Comparison of ENCODE assay signal across 10 cellular contexts in genomic region chr11:2741377-2742131, GRCh38. TPM values are rescaled to one million over a fixed set of nuclear protein-coding genes. Genes with fewer than 3 reads are reported as not detected.
DNase-seq lines count a peak whose midpoint lies in the region; ATAC-seq, FAIRE-seq and TF ChIP-seq lines count a peak whose summit lies in the region.
"Had no signal": no experiment of that assay in that cellular context is flagged by ENCODE, and none has a peak within 500 bp of the region (broad histone marks: within the 10 kb centered on the region; RNA-seq: fewer than 3 reads in every experiment).

No MANE protein-coding gene starts in this region.

- H3K4me3 ChIP-seq in adrenal gland (no peak overlapping the region), testis (no peak overlapping the region), esophagus muscularis mucosa (peak overlapping the region in 1 of 4 donors; percentile 12)

- H3K27ac ChIP-seq in adrenal gland (peak overlapping the region in 4 of 5 donors; percentile 65 to 83 (median 75)), testis (peak overlapping the region in 1 of 2 donors; percentile 66), esophagus muscularis mucosa (replicated peaks in 1 of 4) (peak overlapping the region in 2 of 4 donors; percentile 55 to 57)

- TF ChIP-seq CTCF in adrenal gland (IDR thresholded peaks at IDR 0.05) (no peak), testis (IDR thresholded peaks at IDR 0.05) (no peak), esophagus muscularis mucosa (IDR thresholded peaks at IDR 0.05) (no peak), GM10266 (IDR thresholded peaks at IDR 0.05; ENCODE audit: control insufficient read depth, insufficient read depth, low read depth, missing control alignments) (no peak)

- H3K9me3 ChIP-seq in adrenal gland (replicated peaks in 1 of 3) (no peaks in the 10 kb centered on the region), testis (no peaks in the 10 kb centered on the region), esophagus muscularis mucosa (no peaks in the 10 kb centered on the region)

- peak; percentile 54 for DNase-seq in HK-2 (ENCODE audit: unreplicated experiment)
- DNase-seq in adrenal gland: peak in 4 of 7 donors; percentile 38 to 66 (median 62)
- DNase-seq in kidney tubule cell (ENCODE audit: low spot score): peak; percentile 35
- peak; percentile 23 for DNase-seq in testis
- DNase-seq in esophagus muscularis mucosa (ENCODE audit: extremely low spot score): no peak
- no peak for DNase-seq in frontal cortex (ENCODE audit: low spot score in 2 of 2)
- no peak for DNase-seq in GM10266 (ENCODE audit: extremely low spot score)
- DNase-seq: NCI-H1930 had no signal

- TF ChIP-seq POLR2A in adrenal gland (IDR thresholded peaks at IDR 0.05) (no peak), testis (IDR thresholded peaks at IDR 0.05) (no peak), esophagus muscularis mucosa (IDR thresholded peaks at IDR 0.05; ENCODE audit: low read depth) (no peak)

- H3K4me1 ChIP-seq in adrenal gland (replicated peaks in 1 of 2) (peaks cover 31 to 45% of the 10 kb centered on the region in 2 donors), testis (peaks cover 16% of the 10 kb centered on the region), esophagus muscularis mucosa (peaks cover 0 to 20% (median 18%) of the 10 kb centered on the region in 4 donors)

- H3K36me3 ChIP-seq in adrenal gland (replicated peaks in 1 of 2) (no peaks in the 10 kb centered on the region), testis (ENCODE audit: low read depth, missing control alignments) (no peaks in the 10 kb centered on the region), esophagus muscularis mucosa (no peaks in the 10 kb centered on the region)

- no peak for FAIRE-seq in frontal cortex (lab: Jason Lieb, UNC)
- FAIRE-seq: TTC549 had no signal

- no peak for ATAC-seq in HG03354 (IDR thresholded peaks at IDR 0.05; ENCODE audit: poor library complexity, severe bottlenecking, unreplicated experiment)

- TF ChIP-seq EP300 in esophagus muscularis mucosa (IDR thresholded peaks at IDR 0.05): no peak

- WGBS in adrenal gland, 4 donors: 28 to 66% (median 34%) methylated on average over 15 to 18 of the region's 18 CpGs
- 49 to 54% methylated on average over 13 to 18 of the region's 18 CpGs for WGBS in testis, 2 donors
- 53% methylated on average over 18 of the region's 18 CpGs for WGBS in esophagus muscularis mucosa

- H3K27me3 ChIP-seq in adrenal gland: no peaks in the 10 kb centered on the region
- H3K27me3 ChIP-seq in testis: no peaks in the 10 kb centered on the region
- H3K27me3 ChIP-seq in esophagus muscularis mucosa: no peaks in the 10 kb centered on the region

- intact Hi-C loops in adrenal gland (cut with DNase I): no loop called here
- intact Hi-C loops in testis (cut with DNase I; ENCODE audit: low total_unique reads): no loop called here
- intact Hi-C loops in esophagus muscularis mucosa (cut with DNase I): no loop called here

RNA-seq across cellular contexts. Expression of gene KCNQ1OT1, which starts 41.8 kb away (rescaled TPM):
- total RNA-seq in adrenal gland (1 to 10 TPM in 4 of 8 donors, under 1 TPM in 4; 0.55 to 3.6 (median 1.4) TPM), testis (1 to 10 TPM; 4.0 to 5.9 TPM), esophagus muscularis mucosa (1 to 10 TPM in 2 of 4 donors, under 1 TPM in 2; 0.66 to 2.5 (median 1.3) TPM), frontal cortex (2.0 TPM)
- polyA plus RNA-seq in adrenal gland (1 to 10 TPM in 1 of 3 donors, under 1 TPM in 2; 0.15 to 1.4 (median 0.17) TPM), testis (ENCODE audit: insufficient read depth, low read depth, low replicate concordance) (0.20 TPM)

Comparison
In these comparisons a context has a peak if more than half of its experiments do, and no peak if none do; other contexts are left out.
1. DNase-seq: peak in HK-2 (single experiment), adrenal gland (4 of 7), kidney tubule cell (single experiment) and testis (single experiment); none in esophagus muscularis mucosa (single experiment), frontal cortex (0 of 2) and GM10266 (single experiment).